In genomic region chr14:38431156-38431555, GRCh38 we compare ENCODE assay signal across 1 cellular context.
TF ChIP-seq lines count a peak whose summit lies in the region.

No MANE protein-coding gene starts in this region.

TF ChIP-seq in HepG2, 621 proteins besides CTCF, POLR2A, EP300 and RAD21 (continued from another document):
- TF ChIP-seq ELK4 (CRISPR knock-in tag; IDR thresholded peaks at IDR 0.05; ENCODE audit: borderline replicate concordance) = no peak
- TF ChIP-seq DMTF1 (CRISPR knock-in tag; IDR thresholded peaks at IDR 0.05) = no peak
- TF ChIP-seq ZBTB20 (CRISPR knock-in tag; IDR thresholded peaks at IDR 0.05; ENCODE audit: borderline replicate concordance, low read depth) = no peak
- no peak for TF ChIP-seq AKAP8 (CRISPR knock-in tag; IDR thresholded peaks at IDR 0.05)
- TF ChIP-seq TGIF2 (CRISPR knock-in tag; IDR thresholded peaks at IDR 0.05) = no peak
- no peak for TF ChIP-seq HOXA9 (CRISPR knock-in tag; IDR thresholded peaks at IDR 0.05; ENCODE audit: borderline replicate concordance)
- no peak for TF ChIP-seq ZNF598 (CRISPR knock-in tag; IDR thresholded peaks at IDR 0.05; ENCODE audit: borderline replicate concordance)
- no peak for TF ChIP-seq ETV6 (CRISPR knock-in tag; conservative IDR thresholded peaks at IDR 0.05)
